14 cellular contexts compared by ENCODE assay signal in the genomic region with DNA sequence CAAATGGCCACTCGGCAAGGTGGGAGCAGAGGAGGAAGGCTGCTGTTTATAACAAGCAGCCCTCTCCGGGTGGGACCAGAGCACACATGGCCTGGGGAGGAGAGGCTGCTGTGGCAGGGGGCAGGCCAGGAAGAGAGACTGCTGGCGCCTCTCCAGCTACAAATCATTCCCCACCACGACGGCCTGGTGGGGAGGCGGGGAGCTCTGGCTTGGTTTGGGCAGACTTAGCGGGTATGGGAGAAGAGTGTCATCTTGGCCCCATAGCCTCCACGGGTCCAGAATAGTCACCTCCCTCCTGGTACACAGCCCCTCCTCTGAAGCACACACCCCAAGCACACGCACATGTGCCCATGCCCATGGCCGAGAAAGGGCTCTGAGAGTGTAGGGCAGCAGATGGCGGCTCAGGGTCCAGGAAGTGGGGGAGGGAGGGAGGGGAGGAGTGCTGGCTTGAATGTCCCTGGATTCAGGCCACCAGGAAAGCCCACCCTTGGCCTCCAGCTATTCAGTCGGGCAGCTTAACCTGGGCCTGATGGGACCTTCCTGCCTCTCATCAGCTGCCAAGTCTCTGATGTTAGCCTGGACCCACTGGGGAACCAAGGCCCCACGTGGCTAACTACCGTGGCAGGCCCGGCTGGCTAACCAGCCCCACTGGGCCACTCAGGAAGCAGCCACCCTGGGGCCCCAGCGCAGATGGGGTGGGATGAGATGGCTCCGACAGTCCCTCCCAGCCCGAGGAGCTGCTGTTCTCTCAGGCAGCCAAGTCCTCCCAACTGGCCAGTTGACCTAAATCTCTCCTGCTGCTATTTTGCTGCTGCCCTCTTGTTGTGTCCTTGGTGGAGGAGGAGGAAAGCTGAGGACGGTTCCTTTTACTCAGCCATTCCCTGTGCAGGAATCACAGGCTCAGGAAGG. TPM values are rescaled to one million over a fixed set of nuclear protein-coding genes. Genes with fewer than 3 reads are reported as not detected.
DNase-seq lines count a peak whose midpoint lies in the region; ATAC-seq, FAIRE-seq and TF ChIP-seq lines count a peak whose summit lies in the region.
"Had no signal": no experiment of that assay in that cellular context is flagged by ENCODE, and none has a peak within 500 bp of the region (broad histone marks: within the 10 kb centered on the region; RNA-seq: fewer than 3 reads in every experiment).

No MANE protein-coding gene starts in this region.

- no peaks in the 10 kb centered on the region for H3K9me3 ChIP-seq in BLaER1 treated with 17β-estradiol and CSF1 and Interleukin-3, amounts not matched to agents 10 nM and 100 nM (replicated peaks in 1 of 11)
- H3K9me3 ChIP-seq in SJCRH30 (replicated peaks) (no peaks in the 10 kb centered on the region), iPS-20b (ENCODE audit: insufficient read depth, low read depth, low read length) (no peaks in the 10 kb centered on the region), esophagus muscularis mucosa (no peaks in the 10 kb centered on the region), small intestine (ENCODE audit: control insufficient read depth, low read depth) (no peaks in the 10 kb centered on the region)
- H3K9me3 ChIP-seq: ovary had no signal

- H3K9ac ChIP-seq in BLaER1 treated with 17β-estradiol and CSF1 and Interleukin-3, amounts not matched to agents 10 nM and 100 nM = peak overlapping the region in 10 of 11 experiments; percentile 29 to 70 (median 54); a peak in 18 of 22 replicates
- peak overlapping the region; percentile 27; the same call in 1 of the 2 replicates for H3K9ac ChIP-seq in iPS-20b (ENCODE audit: low read depth, low read length)
- H3K9ac ChIP-seq: GM23248 had no signal

- FAIRE-seq in small intestine (lab: Jason Lieb, UNC) = no peak
- no peak for FAIRE-seq in GM12892 (lab: Jason Lieb, UNC)
- FAIRE-seq: frontal cortex had no signal

- peaks cover 18% of the 10 kb centered on the region for H3K27me3 Mint-ChIP-seq in GM23338 (ENCODE audit: insufficient read depth, low read depth, poor library complexity)
- H3K27me3 Mint-ChIP-seq: CD4-positive, alpha-beta T cell had no signal

- H3K36me3 Mint-ChIP-seq in GM23338 (ENCODE audit: low read depth) = peaks cover 90% of the 10 kb centered on the region

- H3K4me2 ChIP-seq in BLaER1 treated with 17β-estradiol and CSF1 and Interleukin-3, amounts not matched to agents 10 nM and 100 nM = peak overlapping the region; percentile 75 to 99 (median 97)
- H3K4me2 ChIP-seq in GM23338 = no peak overlapping the region

- 59% methylated on average over 17 of the region's 19 CpGs for WGBS in esophagus muscularis mucosa
- 71 to 84% (median 77%) methylated on average over 18 to 19 of the region's 19 CpGs for WGBS in small intestine, 3 donors

- peaks cover 66 to 100% (median 100%) of the 10 kb centered on the region in 10 experiments for H3K4me1 ChIP-seq in BLaER1 treated with 17β-estradiol and CSF1 and Interleukin-3, amounts not matched to agents 10 nM and 100 nM
- H3K4me1 ChIP-seq in GM23338 (ENCODE audit: insufficient read depth) (no peaks in the 10 kb centered on the region), SJCRH30 (peaks cover 14% of the 10 kb centered on the region; the same call in 1 of the 2 replicates), iPS-20b (ENCODE audit: insufficient read depth, low read length) (no peaks in the 10 kb centered on the region), esophagus muscularis mucosa (peaks cover 0 to 6% (median 0%) of the 10 kb centered on the region in 4 donors), small intestine (ENCODE audit: control insufficient read depth in 2 of 2, insufficient read depth in 1 of 2, low read depth in 1 of 2, low read length in 1 of 2) (no peaks in the 10 kb centered on the region)

- no peaks in the 10 kb centered on the region; the same call in 1 of the 2 replicates for H3F3A ChIP-seq in GM23338 (replicated peaks; ENCODE audit: low read depth)

- H3K27ac ChIP-seq in BLaER1 treated with 17β-estradiol and CSF1 and Interleukin-3, amounts not matched to agents 10 nM and 100 nM = peak overlapping the region; percentile 19 to 74 (median 64); a peak in 21 of 22 replicates
- no peak overlapping the region; the same call in 1 of the 2 replicates for H3K27ac ChIP-seq in GM23338 (ENCODE audit: low read depth)
- H3K27ac ChIP-seq in SJCRH30 = no peak overlapping the region; the same call in 1 of the 2 replicates
- no peak overlapping the region for H3K27ac ChIP-seq in iPS-20b (ENCODE audit: low read length)
- no peak overlapping the region for H3K27ac ChIP-seq in esophagus muscularis mucosa (replicated peaks in 1 of 4)
- no peak overlapping the region for H3K27ac ChIP-seq in small intestine (ENCODE audit: low read depth in 1 of 2, low read length in 1 of 2)
- H3K27ac ChIP-seq: GM23248, ovary had no signal

- no peak for TF ChIP-seq EP300 in esophagus muscularis mucosa (IDR thresholded peaks at IDR 0.05)

- H4K20me1 ChIP-seq in BLaER1 treated with 17β-estradiol and CSF1 and Interleukin-3, amounts not matched to agents 10 nM and 100 nM = peaks cover 0 to 100% (median 97%) of the 10 kb centered on the region in 11 experiments; a peak in 18 of 22 replicates
- H4K20me1 ChIP-seq in GM23338 (replicated peaks; ENCODE audit: insufficient read depth) = peaks cover 41% of the 10 kb centered on the region

- no peaks in the 10 kb centered on the region for H3K27me3 ChIP-seq in BLaER1 treated with 17β-estradiol and CSF1 and Interleukin-3, amounts not matched to agents 10 nM and 100 nM
- H3K27me3 ChIP-seq in GM23338 (ENCODE audit: insufficient read depth) (no peaks in the 10 kb centered on the region), SJCRH30 (no peaks in the 10 kb centered on the region), iPS-20b (ENCODE audit: insufficient read depth, low read length) (no peaks in the 10 kb centered on the region), esophagus muscularis mucosa (no peaks in the 10 kb centered on the region), small intestine (ENCODE audit: control insufficient read depth in 2 of 2, insufficient read depth in 2 of 2, low read length in 2 of 2) (no peaks in the 10 kb centered on the region)
- H3K27me3 ChIP-seq: ovary had no signal

- intact Hi-C loops in esophagus muscularis mucosa (cut with DNase I) = no loop called here
- intact Hi-C loops in head of caudate nucleus (cut with DNase I) = no loop called here

- TF ChIP-seq CTCF in GM23338 (conservative IDR thresholded peaks at IDR 0.05; ENCODE audit: low read depth in 2 of 2) (no peak), esophagus muscularis mucosa (IDR thresholded peaks at IDR 0.05) (no peak)

- TF ChIP-seq POLR2A in esophagus muscularis mucosa (IDR thresholded peaks at IDR 0.05; ENCODE audit: low read depth) (no peak), GM12892 (IDR thresholded peaks at IDR 0.05; ENCODE audit: low read depth, low read length) (no peak)

- peaks cover 0 to 78% (median 58%) of the 10 kb centered on the region in 11 experiments; a peak in 16 of 22 replicates for H3K36me3 ChIP-seq in BLaER1 treated with 17β-estradiol and CSF1 and Interleukin-3, amounts not matched to agents 10 nM and 100 nM
- H3K36me3 ChIP-seq in GM23338 (ENCODE audit: insufficient read depth) (peaks cover 2% of the 10 kb centered on the region; the same call in 1 of the 2 replicates), SJCRH30 (no peaks in the 10 kb centered on the region), iPS-20b (ENCODE audit: insufficient read depth, low read depth, low read length) (peaks cover 92% of the 10 kb centered on the region), esophagus muscularis mucosa (no peaks in the 10 kb centered on the region), small intestine (ENCODE audit: control insufficient read depth in 2 of 2, insufficient read depth in 2 of 2, low read length in 2 of 2) (no peaks in the 10 kb centered on the region)
- H3K36me3 ChIP-seq: ovary had no signal

- no peak overlapping the region for H3K4me3 Mint-ChIP-seq in GM23338
- H3K4me3 Mint-ChIP-seq: CD4-positive, alpha-beta T cell had no signal

- no peak overlapping the region for H2AFZ ChIP-seq in GM23338
- H2AFZ ChIP-seq: GM23248 had no signal

- no peaks in the 10 kb centered on the region for H3K9me2 ChIP-seq in GM23338 (ENCODE audit: insufficient read depth)

- peak overlapping the region in 5 of 10 experiments; percentile 13 to 39 (median 28); a peak in 6 of 20 replicates for H3K4me3 ChIP-seq in BLaER1 treated with 17β-estradiol and CSF1 and Interleukin-3, amounts not matched to agents 10 nM and 100 nM
- no peak overlapping the region for H3K4me3 ChIP-seq in GM23338
- no peak overlapping the region for H3K4me3 ChIP-seq in SJCRH30
- no peak overlapping the region for H3K4me3 ChIP-seq in iPS-20b (ENCODE audit: low read length)
- H3K4me3 ChIP-seq in esophagus muscularis mucosa = no peak overlapping the region
- no peak overlapping the region for H3K4me3 ChIP-seq in small intestine (ENCODE audit: low read depth in 1 of 2, low read length in 2 of 2)
- H3K4me3 ChIP-seq: GM23248, ovary had no signal

- peaks cover 84% of the 10 kb centered on the region for H3K79me2 ChIP-seq in GM23338 (replicated peaks; ENCODE audit: insufficient read depth)

- DNase-seq in GM23338 (ENCODE audit: low spot score) (no peak), SJCRH30 (peak; percentile 36 to 56), esophagus muscularis mucosa (ENCODE audit: extremely low spot score) (no peak), small intestine (no peak), GM12892 (ENCODE audit: insufficient read length) (no peak), head of caudate nucleus (no peak)
- DNase-seq: CD4-positive, alpha-beta T cell; GM23248; NCI-H226; ovary; stimulated activated naive CD4-positive, alpha-beta T cell treated with Interleukin-2 at 50 U/mL for 16 hours had no signal

- H3K4me1 Mint-ChIP-seq in GM23338 = peaks cover 59% of the 10 kb centered on the region

- peak; percentile 4; the same call in 2 of the 3 replicates for ATAC-seq in GM23338

- peaks cover 5% of the 10 kb centered on the region; the same call in 1 of the 3 replicates for H3K9me3 Mint-ChIP-seq in GM23338
- H3K9me3 Mint-ChIP-seq: CD4-positive, alpha-beta T cell had no signal

- peak overlapping the region; percentile 38; the same call in 1 of the 2 replicates for H3K27ac Mint-ChIP-seq in GM23338
- H3K27ac Mint-ChIP-seq: CD4-positive, alpha-beta T cell had no signal

TF ChIP-seq in GM23338, 12 proteins besides CTCF, POLR2A, EP300 and RAD21 (continues in another document):
- TF ChIP-seq STAT1 (IDR thresholded peaks at IDR 0.05; ENCODE audit: unreplicated experiment) (no peak), ZNF114 (CRISPR knock-in tag; IDR thresholded peaks at IDR 0.05) (no peak)

RNA-seq across cellular contexts. Expression of a gene that starts 10.9 kb away (rescaled TPM):
- total RNA-seq in GM23338 (2014; rRNA removed; shearing (Covaris generic)) = 71.1 and 72.4 TPM in 2 replicates
- polyA plus RNA-seq in GM23338 (2016; fragmentation: Nextera tagmentation; extraction: Ambion mirVana) = 27.8 and 28.3 TPM in 2 replicates
- 17.9 and 21.4 TPM in 2 replicates for total RNA-seq in SJCRH30 (2014; rRNA removed; shearing (Covaris generic))
- total RNA-seq in esophagus muscularis mucosa = 1 to 10 TPM in 3 of 4 donors, under 1 TPM in 1; 0.83 to 6.0 (median 1.9) TPM
- polyA plus RNA-seq in small intestine = 1 to 10 TPM in 1 of 3 donors, under 1 TPM in 1, not detected in 1; 0.27 to 4.5 TPM
- 16.3 TPM for polyA plus RNA-seq in GM12892 (2012; ENCODE audit: missing spikeins)

Comparison
In these comparisons a context has a peak if more than half of its experiments do, and no peak if none do; other contexts are left out.
1. H3K27ac ChIP-seq: peak in BLaER1 treated with 17β-estradiol and CSF1 and Interleukin-3, amounts not matched to agents 10 nM and 100 nM (11 of 11); none in GM23338 (single experiment), SJCRH30 (single experiment), iPS-20b (single experiment), esophagus muscularis mucosa (0 of 4) and small intestine (0 of 2).
2. DNase-seq: peak in SJCRH30 (2 of 2); none in GM23338 (single experiment), esophagus muscularis mucosa (single experiment), small intestine (single experiment), GM12892 (single experiment) and head of caudate nucleus (0 of 42).